ENCODE assay signal across 23 cellular contexts in the genomic region with DNA sequence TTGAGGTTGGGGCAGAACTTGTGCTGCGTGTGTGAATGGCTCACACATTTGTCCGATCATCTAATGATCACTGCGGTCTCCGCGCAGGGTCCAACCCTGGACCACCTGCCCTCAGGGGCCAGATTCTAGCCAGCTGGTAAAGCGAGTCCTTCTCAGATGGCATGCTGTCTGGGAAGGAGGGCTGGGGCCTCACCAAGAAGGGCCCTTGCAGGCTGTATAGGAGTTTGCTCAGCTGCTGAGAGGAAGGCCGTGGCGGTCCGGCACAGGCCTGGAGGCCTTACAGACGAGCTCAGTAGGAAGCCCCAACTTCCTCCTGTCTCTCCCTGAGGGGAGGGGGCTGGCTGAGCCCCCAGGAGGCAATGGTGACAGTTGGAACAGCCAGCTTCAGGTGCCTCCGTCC. TPM values are rescaled to one million over a fixed set of nuclear protein-coding genes. Genes with fewer than 3 reads are reported as not detected.
"Had no signal": no experiment of that assay in that cellular context is flagged by ENCODE, and none has a peak within 500 bp of the region (broad histone marks: within the 10 kb centered on the region; RNA-seq: fewer than 3 reads in every experiment).

No MANE protein-coding gene starts in this region.

- H3K27me3 ChIP-seq: dorsolateral prefrontal cortex, neural progenitor cell, sigmoid colon, testis, tibial artery had no signal

- H3K27ac ChIP-seq: neural progenitor cell, sigmoid colon, testis, tibial artery had no signal

- H2AFZ ChIP-seq: neural progenitor cell had no signal

- H3K4me2 ChIP-seq: neural progenitor cell had no signal

- H3K4me1 Mint-ChIP-seq: nephron had no signal

- H3K27me3 Mint-ChIP-seq: naive thymus-derived CD4-positive, alpha-beta T cell; type B pancreatic cell had no signal

- H3K4me3 Mint-ChIP-seq: naive thymus-derived CD4-positive, alpha-beta T cell; nephron; neural progenitor cell; stimulated activated effector memory CD8-positive, alpha-beta T cell treated with anti-CD3 and anti-CD28 coated beads, Interleukin-12 subunit alpha, Interleukin-12 subunit beta, amount 100 ng/mL, for 72 hours; type B pancreatic cell had no signal

- ATAC-seq: left lobe of liver; naive thymus-derived CD4-positive, alpha-beta T cell; right cardiac atrium; stimulated activated effector memory CD8-positive, alpha-beta T cell treated with anti-CD3 and anti-CD28 coated beads, Interleukin-12 subunit alpha, Interleukin-12 subunit beta, amount 100 ng/mL, for 72 hours had no signal

- H3K9ac ChIP-seq: neural progenitor cell had no signal

- H3K9me3 Mint-ChIP-seq: naive thymus-derived CD4-positive, alpha-beta T cell; nephron; neural progenitor cell; stimulated activated effector memory CD8-positive, alpha-beta T cell treated with anti-CD3 and anti-CD28 coated beads, Interleukin-12 subunit alpha, Interleukin-12 subunit beta, amount 100 ng/mL, for 72 hours; type B pancreatic cell had no signal

- DNase-seq: dorsolateral prefrontal cortex; effector CD4-positive, alpha-beta T cell; hypothalamus; mesendoderm; midbrain; naive thymus-derived CD4-positive, alpha-beta T cell; nucleus accumbens; sigmoid colon; stimulated activated CD4-positive, alpha-beta T cell treated with anti-CD3 and anti-CD28 coated beads, Interleukin-2, amount 100 ng/mL, for 24 hours; stimulated activated CD4-positive, alpha-beta T cell treated with anti-CD3 and anti-CD28 coated beads, Interleukin-4, amount 100 ng/mL, for 24 hours; stimulated activated naive CD4-positive, alpha-beta T cell treated with Interleukin-2 at 50 U/mL for 16 hours; substantia nigra; testis; tibial artery had no signal

- H3K9me3 ChIP-seq: prostate gland, sigmoid colon, testis, tibial artery had no signal

- H3K36me3 ChIP-seq: neural progenitor cell, prostate gland, sigmoid colon, tibial artery had no signal

- H3K4me3 ChIP-seq: dorsolateral prefrontal cortex, neural progenitor cell, prostate gland, sigmoid colon, testis, tibial artery had no signal

- H3K36me3 Mint-ChIP-seq: naive thymus-derived CD4-positive, alpha-beta T cell; neural progenitor cell; stimulated activated effector memory CD8-positive, alpha-beta T cell treated with anti-CD3 and anti-CD28 coated beads, Interleukin-12 subunit alpha, Interleukin-12 subunit beta, amount 100 ng/mL, for 72 hours; type B pancreatic cell had no signal

- H3K4me1 ChIP-seq: neural progenitor cell, sigmoid colon, testis had no signal

RNA-seq across cellular contexts. Expression of a gene that starts 13.7 kb away (rescaled TPM):
- total RNA-seq: frontal cortex, skeletal muscle tissue had no signal
- polyA plus RNA-seq: naive thymus-derived CD4-positive, alpha-beta T cell had no signal
